14 cellular contexts compared by ENCODE assay signal in genomic region chr12:38775-39174, GRCh38. TPM values are rescaled to one million over a fixed set of nuclear protein-coding genes. Genes with fewer than 3 reads are reported as not detected.
DNase-seq lines count a peak whose midpoint lies in the region; ATAC-seq, FAIRE-seq and TF ChIP-seq lines count a peak whose summit lies in the region.
"Not testable (repeated sequence)": the region's sequence is repeated elsewhere in the genome, so short reads cannot be mapped to it uniquely, and the experiment has no call there.
"Had no signal": no experiment of that assay in that cellular context is flagged by ENCODE, and none has a peak within 500 bp of the region (broad histone marks: within the 10 kb centered on the region; RNA-seq: fewer than 3 reads in every experiment).

No MANE protein-coding gene starts in this region.

- intact Hi-C loops in activated CD4-positive, alpha-beta T cell treated with anti-CD3 and anti-CD28 coated beads, Interleukin-2, amount 10 ng/mL, durations not matched to agents 24 days and 14 days (cut with micrococcal nuclease); K562 (cut with micrococcal nuclease); MCF 10A (cut with micrococcal nuclease); mammary epithelial cell (cut with micrococcal nuclease); Right ventricle myocardium inferior (cut with DNase I): not testable (repeated sequence)

- TF ChIP-seq EP300 in K562 (IDR thresholded peaks at IDR 0.05; ENCODE audit: low read length): not testable (repeated sequence)

- not testable (repeated sequence) for H3K27me3 ChIP-seq in RWPE2 (ENCODE audit: insufficient read depth, poor library complexity, severe bottlenecking); K562 (ENCODE audit: control insufficient read depth in 2 of 2, insufficient read depth in 2 of 2, low read length in 2 of 2); mammary epithelial cell (ENCODE audit: insufficient read depth, low read length)

- TF ChIP-seq RAD21 in K562 (CRISPR knock-in tag; conservative IDR thresholded peaks at IDR 0.05 in 1 of 2, IDR thresholded peaks at IDR 0.05 in 1 of 2): not testable (repeated sequence)

- not testable (repeated sequence) for H3K9me1 ChIP-seq in K562 (ENCODE audit: control insufficient read depth, insufficient read depth, low read length)

- dilution Hi-C loops in mammary epithelial cell (cut with HindIII; ENCODE audit: low sequenced_read_pairs): not testable (repeated sequence)

- not testable (repeated sequence) for TF ChIP-seq CTCF in RWPE2 (IDR thresholded peaks at IDR 0.05; ENCODE audit: poor library complexity, severe bottlenecking); K562 (IDR thresholded peaks at IDR 0.05 in 2 of 3, conservative IDR thresholded peaks at IDR 0.05 in 1 of 3; ENCODE audit: insufficient read depth in 2 of 3, low read depth in 1 of 3, low read length in 3 of 3); MCF 10A (IDR thresholded peaks at IDR 0.05; ENCODE audit: unreplicated experiment); mammary epithelial cell (conservative IDR thresholded peaks at IDR 0.05 in 1 of 2, IDR thresholded peaks at IDR 0.05 in 1 of 2; ENCODE audit: extremely low read depth in 1 of 2, insufficient read depth in 1 of 2, low read depth in 1 of 2, low read length in 2 of 2)

- not testable (repeated sequence) for H3K36me3 Mint-ChIP-seq in activated CD4-positive, alpha-beta T cell treated with anti-CD3 and anti-CD28 coated beads, Interleukin-2, amount 10 ng/mL, durations not matched to agents 24 days and 14 days (ENCODE audit: low read depth); MCF 10A (ENCODE audit: insufficient read depth, unreplicated experiment)

- not testable (repeated sequence) for H4K20me1 ChIP-seq in K562 (replicated peaks; ENCODE audit: control insufficient read depth, insufficient read depth, low read length); mammary epithelial cell (ENCODE audit: insufficient read depth, low read length)

- H3K4me3 ChIP-seq in RWPE2 (ENCODE audit: severe bottlenecking); K562; mammary epithelial cell (replicated peaks in 1 of 3; ENCODE audit: insufficient read depth in 1 of 3, low read depth in 2 of 3, low read length in 3 of 3): not testable (repeated sequence)

- not testable (repeated sequence) for H3K4me2 ChIP-seq in K562 (ENCODE audit: insufficient read depth, low read length); mammary epithelial cell (ENCODE audit: insufficient read depth, low read depth, low read length)

- in situ Hi-C loops in K562 (cut with MboI); mammary epithelial cell (cut with MboI; ENCODE audit: low sequenced_read_pairs in 2 of 2): not testable (repeated sequence)

- not testable (repeated sequence) for H3K9me3 Mint-ChIP-seq in activated CD4-positive, alpha-beta T cell treated with anti-CD3 and anti-CD28 coated beads, Interleukin-2, amount 10 ng/mL, durations not matched to agents 24 days and 14 days; MCF 10A (ENCODE audit: unreplicated experiment)

- not testable (repeated sequence) for TF ChIP-seq POLR2A in K562 (conservative IDR thresholded peaks at IDR 0.05)

- not testable (repeated sequence) for H2AFZ ChIP-seq in K562 (ENCODE audit: low read depth, low read length); mammary epithelial cell (ENCODE audit: low read depth, low read length)

- not testable (repeated sequence) for H3K27ac Mint-ChIP-seq in activated CD4-positive, alpha-beta T cell treated with anti-CD3 and anti-CD28 coated beads, Interleukin-2, amount 10 ng/mL, durations not matched to agents 24 days and 14 days; MCF 10A (ENCODE audit: low read depth, unreplicated experiment)

- H3K27ac ChIP-seq in RWPE2 (ENCODE audit: poor library complexity, severe bottlenecking); K562 (ENCODE audit: extremely low read depth, low read depth, low read length); mammary epithelial cell (ENCODE audit: insufficient read depth, low read depth, low read length): not testable (repeated sequence)

- not testable (repeated sequence) for H3K9me3 ChIP-seq in RWPE2 (ENCODE audit: severe bottlenecking); K562 (replicated peaks; ENCODE audit: control insufficient read depth, insufficient read depth, low read depth, low read length); mammary epithelial cell (replicated peaks; ENCODE audit: insufficient read depth, low read length)

- CTCF ChIA-PET in K562 (lab: Yijun Ruan, JAX; ENCODE audit: low intra/inter-chr PET ratio); MCF 10A (lab: Yijun Ruan, JAX); mammary epithelial cell (lab: Charles Lee; ENCODE audit: low non-redundant PET): not testable (repeated sequence)

- DNase-seq in RWPE2 (ENCODE audit: low spot score) (peak; percentile 60), Right ventricle myocardium inferior (ENCODE audit: missing footprints) (peak; percentile 61)
- peak; percentile 6 for DNase-seq in activated CD4-positive, alpha-beta T cell treated with anti-CD3 and anti-CD28 coated beads, Interleukin-2, amount 10 ng/mL, durations not matched to agents 24 days and 14 days
- not testable (repeated sequence) for DNase-seq in K562 (ENCODE audit: extremely low read depth in 1 of 4, low spot score in 3 of 4); MCF 10A (ENCODE audit: unreplicated experiment); mammary epithelial cell

- H3K36me3 ChIP-seq in RWPE2 (ENCODE audit: low read depth); K562 (ENCODE audit: control insufficient read depth, insufficient read depth, low read length); mammary epithelial cell (ENCODE audit: insufficient read depth, low read length): not testable (repeated sequence)

- ATAC-seq in RWPE2 (ENCODE audit: low read depth); K562; Right ventricle myocardium inferior: not testable (repeated sequence)

- not testable (repeated sequence) for H3K4me3 Mint-ChIP-seq in activated CD4-positive, alpha-beta T cell treated with anti-CD3 and anti-CD28 coated beads, Interleukin-2, amount 10 ng/mL, durations not matched to agents 24 days and 14 days; MCF 10A (ENCODE audit: unreplicated experiment)

- not testable (repeated sequence) for H3K79me2 ChIP-seq in K562 (ENCODE audit: control insufficient read depth, insufficient read depth, low read length); mammary epithelial cell (ENCODE audit: insufficient read depth, low read length)

- H3K9ac ChIP-seq in K562 (ENCODE audit: insufficient read depth in 1 of 2, low read depth in 2 of 2, low read length in 2 of 2); mammary epithelial cell (ENCODE audit: insufficient read depth, low read length): not testable (repeated sequence)

- 73% methylated on average over 5 of the region's 9 CpGs for WGBS in K562 (ENCODE audit: insufficient coverage, low coverage, missing lambda C conversion rate)
- 100% methylated on average over 1 of the region's 9 CpGs for WGBS in mammary epithelial cell (ENCODE audit: low coverage, missing lambda C conversion rate)

- POLR2A ChIA-PET in K562 (lab: Yijun Ruan, JAX); MCF 10A (lab: Yijun Ruan, JAX): not testable (repeated sequence)

- not testable (repeated sequence) for FAIRE-seq in K562 (lab: Jason Lieb, UNC)

- H3K4me1 ChIP-seq in RWPE2 (ENCODE audit: insufficient read depth, poor library complexity, severe bottlenecking); mammary epithelial cell (ENCODE audit: insufficient read depth, low read length): not testable (repeated sequence)
- peaks cover 4 to 16% of the 10 kb centered on the region in 2 experiments; a peak in 3 of 5 replicates for H3K4me1 ChIP-seq in K562 (replicated peaks in 1 of 2; ENCODE audit: control insufficient read depth in 2 of 2, insufficient read depth in 2 of 2, low read length in 2 of 2)

- not testable (repeated sequence) for H3K27me3 Mint-ChIP-seq in activated CD4-positive, alpha-beta T cell treated with anti-CD3 and anti-CD28 coated beads, Interleukin-2, amount 10 ng/mL, durations not matched to agents 24 days and 14 days; MCF 10A (ENCODE audit: insufficient read depth, unreplicated experiment)

- BruUV-seq in K562 (replicated peaks; lab: Mats Ljungman, UMichigan): TSS peak; percentile 80
- TSS peak; percentile 30 for BruUV-seq in MCF 10A (replicated peaks; lab: Mats Ljungman, UMichigan)
- TSS peak; percentile 79 for BruUV-seq in mammary epithelial cell (replicated peaks; lab: Mats Ljungman, UMichigan)

- not testable (repeated sequence) for H3K4me1 Mint-ChIP-seq in activated CD4-positive, alpha-beta T cell treated with anti-CD3 and anti-CD28 coated beads, Interleukin-2, amount 10 ng/mL, durations not matched to agents 24 days and 14 days; MCF 10A (ENCODE audit: insufficient read depth, unreplicated experiment)

RNA-seq across cellular contexts. Expression of gene IQSEC3, which starts 27.8 kb away (rescaled TPM):
- total RNA-seq in activated CD4-positive, alpha-beta T cell treated with anti-CD3 and anti-CD28 coated beads, Interleukin-2, amount 10 ng/mL, durations not matched to agents 24 days and 14 days: 0.05 and 0.21 TPM in 2 replicates
- 0.25 and 0.62 TPM in 2 replicates for total RNA-seq in K562 (2011; cell fraction: chromatin; rRNA removed; ENCODE audit: low replicate concordance)
- 0.39 and 0.50 TPM in 2 replicates for total RNA-seq in K562 (2011; cell fraction: nucleolus; rRNA removed)
- total RNA-seq in K562 (2011; cell fraction: nucleoplasm; rRNA removed): 0.23 and 0.37 TPM in 2 replicates
- total RNA-seq in K562 (2014; rRNA removed): 0.04 and 0.14 TPM in 2 replicates
- total RNA-seq in K562 (2014; rRNA removed; fragmentation: Illumina TruSeq; extraction: Trizol): not detected in 2 replicates
- total RNA-seq in K562 (2015; rRNA removed; fragmentation: Illumina TruSeq; extraction: Trizol): under 0.01 and 0.04 TPM in 2 replicates
- total RNA-seq in K562 (2021): 0.07 and 0.11 TPM in 2 replicates
- polyA plus RNA-seq in K562 (2011; rRNA removed): 0.11 and 0.25 TPM in 2 replicates
- 0.04 and 0.24 TPM in 2 replicates for polyA plus RNA-seq in K562 (2011; cell fraction: cytosol; rRNA removed)
- 0.63 and 1.0 TPM in 2 replicates for polyA plus RNA-seq in K562 (2011; cell fraction: nucleus; rRNA removed)
- 0.09 and 0.14 TPM in 2 replicates for polyA plus RNA-seq in K562 (2012)
- 0.04 TPM in 1 of 2 replicates, not detected in the other for polyA plus RNA-seq in K562 (2014; fragmentation: Illumina TruSeq; extraction: Trizol)
- polyA plus RNA-seq in K562 (2014; fragmentation: Nextera tagmentation; extraction: Ambion mirVana): not detected
- polyA plus RNA-seq in K562 (2014; rRNA removed): 0.04 and 0.15 TPM in 2 replicates
- 0.07 TPM in 1 of 2 replicates, not detected in the other for polyA minus RNA-seq in K562 (2011; rRNA and poly(A)+ RNA removed)
- polyA minus RNA-seq in K562 (2011; cell fraction: cytosol; rRNA and poly(A)+ RNA removed): 0.38 TPM in 1 of 2 replicates, not detected in the other
- polyA minus RNA-seq in K562 (2011; cell fraction: nucleus; rRNA and poly(A)+ RNA removed): 0.40 and 0.56 TPM in 2 replicates
- total RNA-seq in MCF 10A (2022): not detected in 2 replicates
- not detected for total RNA-seq in mammary epithelial cell
- polyA plus RNA-seq in mammary epithelial cell: not detected
- not detected for polyA minus RNA-seq in mammary epithelial cell
- total RNA-seq in Right ventricle myocardium inferior: 2.3 TPM
- total RNA-seq: A172, A673, Calu3 had no signal
- polyA plus RNA-seq: A549; BJ; CD14-positive monocyte; CD4-positive, alpha-beta memory T cell; CD8-positive, alpha-beta memory T cell had no signal
